ENCODE assay signal across 9 cellular contexts in the genomic region with DNA sequence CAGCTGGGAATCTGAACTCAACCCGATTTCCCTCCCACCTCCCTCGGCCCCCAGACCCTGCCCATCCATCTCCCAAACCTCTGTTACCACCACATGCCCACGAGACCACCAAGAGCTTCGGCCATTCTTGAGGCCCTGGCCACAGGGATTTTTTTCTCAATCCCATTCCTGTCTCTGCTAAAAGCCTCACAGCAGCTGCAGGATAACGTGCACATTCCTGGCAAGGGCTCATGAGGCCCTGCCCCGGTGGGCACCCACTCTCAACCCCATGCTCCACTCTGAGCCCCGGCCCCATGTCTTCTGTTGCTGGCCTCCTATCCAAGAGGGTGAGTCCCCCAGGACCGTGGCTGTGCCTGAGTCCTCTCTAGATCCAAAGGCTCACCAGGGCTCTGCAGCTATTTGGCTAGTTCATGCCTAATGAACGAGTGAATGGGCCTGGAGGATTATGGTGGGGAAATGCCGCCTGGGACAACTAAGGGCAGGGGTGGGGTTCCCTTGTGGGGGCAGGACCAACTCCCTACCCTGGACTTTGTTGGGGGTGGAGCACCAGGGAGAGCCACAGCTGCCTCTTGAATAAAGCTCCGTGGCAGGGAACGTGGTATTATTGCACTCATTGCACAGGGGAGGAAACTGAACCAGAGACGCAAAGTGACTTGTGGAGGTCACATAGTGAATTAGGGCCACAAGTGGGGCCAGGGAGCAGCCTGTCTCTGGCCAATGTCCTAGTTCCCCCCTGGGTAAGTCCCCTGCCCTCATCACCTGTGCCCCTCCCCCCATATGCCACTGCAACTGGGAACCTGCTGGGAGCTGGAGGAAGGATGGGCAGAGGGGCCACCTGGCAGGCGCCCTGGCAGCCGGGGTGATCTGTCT.
DNase-seq lines count a peak whose midpoint lies in the region; ATAC-seq, FAIRE-seq and TF ChIP-seq lines count a peak whose summit lies in the region.
"Had no signal": no experiment of that assay in that cellular context is flagged by ENCODE, and none has a peak within 500 bp of the region (broad histone marks: within the 10 kb centered on the region; RNA-seq: fewer than 3 reads in every experiment).

No MANE protein-coding gene starts in this region.

- peak overlapping the region; percentile 47 for H3K27ac ChIP-seq in left ventricle myocardium inferior (replicated peaks)

- POLR2A ChIA-PET in WTC11 (lab: Charles Lee) = no interaction called here

- H3K27ac Mint-ChIP-seq in WTC11 = no peak overlapping the region

- H3K27me3 Mint-ChIP-seq in WTC11 (ENCODE audit: low read depth) = peaks cover 64% of the 10 kb centered on the region

- H3K36me3 ChIP-seq in left ventricle myocardium inferior (peaks cover 3% of the 10 kb centered on the region), mucosa of descending colon (ENCODE audit: low read depth) (no peaks in the 10 kb centered on the region)

- FAIRE-seq in urothelium cell line (lab: Jason Lieb, UNC) = peak; percentile 76
- FAIRE-seq: keratinocyte had no signal

- TF ChIP-seq CTCF in left ventricle myocardium inferior (IDR thresholded peaks at IDR 0.05; ENCODE audit: borderline replicate concordance) (no peak), WTC11 (IDR thresholded peaks at IDR 0.05) (no peak), mucosa of descending colon (IDR thresholded peaks at IDR 0.05) (no peak)

- H3K4me1 ChIP-seq in left ventricle myocardium inferior (peaks cover 56% of the 10 kb centered on the region), mucosa of descending colon (ENCODE audit: low read depth) (peaks cover 42% of the 10 kb centered on the region)

- H3K4me3 ChIP-seq in left ventricle myocardium inferior (no peak overlapping the region), mucosa of descending colon (no peak overlapping the region)

- H3K36me3 Mint-ChIP-seq in WTC11 = peaks cover 4% of the 10 kb centered on the region; the same call in 1 of the 2 replicates

- peaks cover 19% of the 10 kb centered on the region for H3K4me1 Mint-ChIP-seq in WTC11

- H3K27me3 ChIP-seq in left ventricle myocardium inferior (ENCODE audit: low read depth) = peaks cover 34% of the 10 kb centered on the region

- ATAC-seq in left ventricle myocardium superior (no peak), WTC11 (no peak), mucosa of descending colon (no peak), HG03469 (IDR thresholded peaks at IDR 0.05; ENCODE audit: unreplicated experiment) (no peak)

- CTCF ChIA-PET in WTC11 (lab: Charles Lee) = interaction anchor here (0.6 to 3.2 kb wide), 10 partner anchors 11 to 578 kb away, joined by 4 to 20 read pairs (median 4); no protein-coding TSS in a partner anchor

- peak overlapping the region; percentile 59 for H3K4me3 Mint-ChIP-seq in WTC11

- intact Hi-C loops in left ventricle myocardium inferior (cut with micrococcal nuclease) (no loop called here), left ventricle myocardium superior (cut with micrococcal nuclease) (no loop called here), mucosa of descending colon (cut with DNase I, micrococcal nuclease) (no loop called here)

- peaks cover 4% of the 10 kb centered on the region for H3K9me3 Mint-ChIP-seq in WTC11

- DNase-seq in left ventricle myocardium inferior (no peak), left ventricle myocardium superior (no peak), WTC11 (ENCODE audit: low spot score) (no peak), mucosa of descending colon (peak in 2 of 3 donors; percentile 32 to 48), urothelium cell line (ENCODE audit: low spot score) (no peak), NOMO-1 treated with DMSO at 0.1 percent for 48 hours (lab: John Stamatoyannopoulos, UW; ENCODE audit: unreplicated experiment) (no peak), NOMO-1 (lab: John Stamatoyannopoulos, UW; ENCODE audit: unreplicated experiment in 2 of 2) (no peak)

- H3K9me3 ChIP-seq in left ventricle myocardium inferior (replicated peaks) (no peaks in the 10 kb centered on the region), mucosa of descending colon (no peaks in the 10 kb centered on the region)

TF ChIP-seq in WTC11, 78 proteins besides CTCF, POLR2A, EP300 and RAD21:
- TF ChIP-seq PREB (CRISPR knock-in tag; IDR thresholded peaks at IDR 0.05; ENCODE audit: borderline replicate concordance) (no peak), TEAD1 (CRISPR knock-in tag; IDR thresholded peaks at IDR 0.05) (no peak), STAT6 (CRISPR knock-in tag; conservative IDR thresholded peaks at IDR 0.05; ENCODE audit: low read depth) (no peak)
- TF ChIP-seq, protein P1, sequence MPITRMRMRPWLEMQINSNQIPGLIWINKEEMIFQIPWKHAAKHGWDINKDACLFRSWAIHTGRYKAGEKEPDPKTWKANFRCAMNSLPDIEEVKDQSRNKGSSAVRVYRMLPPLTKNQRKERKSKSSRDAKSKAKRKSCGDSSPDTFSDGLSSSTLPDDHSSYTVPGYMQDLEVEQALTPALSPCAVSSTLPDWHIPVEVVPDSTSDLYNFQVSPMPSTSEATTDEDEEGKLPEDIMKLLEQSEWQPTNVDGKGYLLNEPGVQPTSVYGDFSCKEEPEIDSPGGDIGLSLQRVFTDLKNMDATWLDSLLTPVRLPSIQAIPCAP (CRISPR knock-in tag; IDR thresholded peaks at IDR 0.05) = no peak
TF ChIP-seq in WTC11: peak in this region for 0.

Comparison
In these comparisons a context has a peak if more than half of its experiments do, and no peak if none do; other contexts are left out.
1. DNase-seq: peak in mucosa of descending colon (2 of 3); none in left ventricle myocardium inferior (single experiment), left ventricle myocardium superior (single experiment), WTC11 (single experiment), urothelium cell line (single experiment), NOMO-1 treated with DMSO at 0.1 percent for 48 hours (single experiment) and NOMO-1 (0 of 2).